Comparison of ENCODE assay signal across 17 cellular contexts in genomic region chr5:95711501-95712346, GRCh38. TPM values are rescaled to one million over a fixed set of nuclear protein-coding genes. Genes with fewer than 3 reads are reported as not detected.
A peak's percentile ranks its signal among the peaks of the same experiment; 100 is the strongest.
DNase-seq lines count a peak whose midpoint lies in the region; ATAC-seq and TF ChIP-seq lines count a peak whose summit lies in the region.
"Had no signal": no experiment of that assay in that cellular context is flagged by ENCODE, and none has a peak within 500 bp of the region (broad histone marks: within the 10 kb centered on the region; RNA-seq: fewer than 3 reads in every experiment).

No MANE protein-coding gene starts in this region.

- peaks cover 3% of the 10 kb centered on the region for H3K9me3 Mint-ChIP-seq in glutamatergic neuron (ENCODE audit: unreplicated experiment)
- H3K9me3 Mint-ChIP-seq: activated naive CD4-positive, alpha-beta T cell treated with anti-CD3 and anti-CD28 coated beads for 36 hours; immature natural killer cell had no signal

- no peak overlapping the region for H3K27ac Mint-ChIP-seq in glutamatergic neuron (ENCODE audit: unreplicated experiment)
- H3K27ac Mint-ChIP-seq: activated naive CD4-positive, alpha-beta T cell treated with anti-CD3 and anti-CD28 coated beads for 36 hours; immature natural killer cell had no signal

- H3K9me2 ChIP-seq in GM23248 (ENCODE audit: insufficient read depth): no peaks in the 10 kb centered on the region
- H3K9me2 ChIP-seq in OCI-LY7 (ENCODE audit: insufficient read depth, low read length): no peaks in the 10 kb centered on the region

- no peaks in the 10 kb centered on the region for H3K36me3 ChIP-seq in GM23248 (ENCODE audit: low read depth)
- no peaks in the 10 kb centered on the region for H3K36me3 ChIP-seq in OCI-LY7 (ENCODE audit: insufficient read depth, low read length)
- no peaks in the 10 kb centered on the region for H3K36me3 ChIP-seq in psoas muscle (ENCODE audit: insufficient read depth in 1 of 2, low read depth in 1 of 2)
- H3K36me3 ChIP-seq: pancreas, WERI-Rb-1 had no signal

- no peak overlapping the region for H3K4me3 ChIP-seq in GM23248
- H3K4me3 ChIP-seq in OCI-LY7 (ENCODE audit: low read depth, low read length, poor library complexity, severe bottlenecking): no peak overlapping the region
- H3K4me3 ChIP-seq in psoas muscle: no peak overlapping the region
- H3K4me3 ChIP-seq: BLaER1 had no signal

- peaks cover 6% of the 10 kb centered on the region for H3K27me3 Mint-ChIP-seq in glutamatergic neuron (ENCODE audit: unreplicated experiment)

- H3K27ac ChIP-seq in GM23248 (peak overlapping the region; percentile 26; the same call in 1 of the 2 replicates), OCI-LY7 (ENCODE audit: low read depth, low read length, poor library complexity, severe bottlenecking) (no peak overlapping the region), psoas muscle (peak overlapping the region; percentile 65)
- H3K27ac ChIP-seq: BLaER1, dorsolateral prefrontal cortex, pancreas, WERI-Rb-1 had no signal

- H3K4me1 ChIP-seq in GM23248 (ENCODE audit: insufficient read depth) (peaks cover 31% of the 10 kb centered on the region), OCI-LY7 (ENCODE audit: insufficient read depth, low read length, poor library complexity, severe bottlenecking) (no peaks in the 10 kb centered on the region), psoas muscle (peaks cover 8% of the 10 kb centered on the region)
- H3K4me1 ChIP-seq: BLaER1 had no signal

- POLR2A ChIA-PET in OCI-LY7 (lab: Charles Lee): interaction anchor here (1.1 kb wide), 1 partner anchor 15 kb away, joined by 4 read pairs; no protein-coding TSS in a partner anchor

- H3K9ac ChIP-seq in GM23248: no peak overlapping the region
- H3K9ac ChIP-seq: BLaER1 had no signal

- CTCF ChIA-PET in OCI-LY7 (lab: Charles Lee; ENCODE audit: unreplicated experiment): no interaction called here

- in situ Hi-C loops in GM23248 (cut with MboI): no loop called here

- TF ChIP-seq CTCF in OCI-LY7 (conservative IDR thresholded peaks at IDR 0.05; ENCODE audit: low read length) (no peak), glutamatergic neuron (IDR thresholded peaks at IDR 0.05; ENCODE audit: partially characterized antibody, unreplicated experiment) (no peak), psoas muscle (IDR thresholded peaks at IDR 0.05) (no peak)

- no peaks in the 10 kb centered on the region for H3K79me2 ChIP-seq in GM23248 (ENCODE audit: insufficient read depth)
- no peaks in the 10 kb centered on the region for H3K79me2 ChIP-seq in OCI-LY7 (ENCODE audit: insufficient read depth, low read depth, low read length)

- H3F3A ChIP-seq in GM23248 (ENCODE audit: insufficient read depth): 0 out of 2 replicates have a peak, but pooled peaks cover 4% of the 10 kb centered on the region

- DNase-seq in GM23248 (no peak), OCI-LY7 (ENCODE audit: low spot score) (no peak), glutamatergic neuron (peak; percentile 39), psoas muscle (no peak), T-helper 9 cell (no peak)
- DNase-seq: dorsolateral prefrontal cortex, immature natural killer cell, midbrain, NCI-H2171 treated with DMSO at 0.1 percent for 48 hours, WERI-Rb-1 had no signal

- ATAC-seq in psoas muscle (no peak), GM19395 (IDR thresholded peaks at IDR 0.05; ENCODE audit: unreplicated experiment) (no peak), GM21786 (IDR thresholded peaks at IDR 0.05; ENCODE audit: unreplicated experiment) (no peak)
- ATAC-seq: pancreas had no signal

- no peak overlapping the region for H2AFZ ChIP-seq in GM23248
- 0 out of 2 replicates have a peak overlapping the region, but pooled peaks have one; percentile 36 for H2AFZ ChIP-seq in OCI-LY7 (ENCODE audit: low read length)

- H3K4me2 ChIP-seq in GM23248 (ENCODE audit: unreplicated experiment) (peak overlapping the region; percentile 37), OCI-LY7 (ENCODE audit: low read length) (no peak overlapping the region)
- H3K4me2 ChIP-seq: BLaER1 had no signal

- peaks cover 2% of the 10 kb centered on the region for H3K4me1 Mint-ChIP-seq in glutamatergic neuron (ENCODE audit: low read depth, unreplicated experiment)

- H3K36me3 Mint-ChIP-seq in glutamatergic neuron (ENCODE audit: unreplicated experiment): no peaks in the 10 kb centered on the region
- H3K36me3 Mint-ChIP-seq: brain had no signal

- H3K27me3 ChIP-seq in GM23248 (replicated peaks; ENCODE audit: insufficient read depth) (no peaks in the 10 kb centered on the region), psoas muscle (ENCODE audit: insufficient read depth in 3 of 3, low read length in 2 of 3) (no peaks in the 10 kb centered on the region)
- H3K27me3 ChIP-seq: BLaER1, dorsolateral prefrontal cortex, pancreas had no signal

- H3K9me3 ChIP-seq in GM23248 (ENCODE audit: low read depth) (no peaks in the 10 kb centered on the region), OCI-LY7 (ENCODE audit: low read length) (no peaks in the 10 kb centered on the region), psoas muscle (no peaks in the 10 kb centered on the region)
- H3K9me3 ChIP-seq: BLaER1, pancreas had no signal

- intact Hi-C loops in OCI-LY7 (cut with micrococcal nuclease; ENCODE audit: unreplicated experiment) (no loop called here), psoas muscle (cut with DNase I) (no loop called here)

- WGBS in GM23248 (ENCODE audit: low coverage in 1 of 2, low lambda C conversion rate in 2 of 2, missing lambda C conversion rate in 2 of 2), 2 experiments: 92 to 93% methylated on average over 23 to 27 of the region's 27 CpGs
- 91 to 93% (median 91%) methylated on average over 27 of the region's 27 CpGs for WGBS in psoas muscle, 3 donors

- BruUV-seq in OCI-LY7 (replicated peaks; lab: Mats Ljungman, UMichigan): no TSS peak

- H4K20me1 ChIP-seq in GM23248 (ENCODE audit: insufficient read depth) (no peaks in the 10 kb centered on the region), OCI-LY7 (ENCODE audit: insufficient read depth, low read length) (no peaks in the 10 kb centered on the region)
- H4K20me1 ChIP-seq: BLaER1 had no signal

- peak overlapping the region; percentile 85 for H3K4me3 Mint-ChIP-seq in glutamatergic neuron (ENCODE audit: unreplicated experiment)
- H3K4me3 Mint-ChIP-seq: activated naive CD4-positive, alpha-beta T cell treated with anti-CD3 and anti-CD28 coated beads for 36 hours; immature natural killer cell had no signal

RNA-seq across cellular contexts. Expression of gene RHOBTB3, which starts 19.4 kb away (rescaled TPM):
- 202 and 214 TPM in 2 replicates for total RNA-seq in GM23248 (2014; rRNA removed; shearing (Covaris generic))
- polyA plus RNA-seq in GM23248 (2016; fragmentation: Nextera tagmentation; extraction: Ambion mirVana): 147 and 149 TPM in 2 replicates
- total RNA-seq in OCI-LY7 (2014; rRNA removed; shearing (Covaris generic)): 0.93 and 4.0 TPM in 2 replicates
- 0.51 and 0.81 TPM in 2 replicates for total RNA-seq in OCI-LY7 (2022)
- total RNA-seq in glutamatergic neuron (ENCODE audit: unreplicated experiment): 39.0 TPM
- 10 to 100 TPM; 44.0 to 86.0 (median 62.8) TPM for total RNA-seq in psoas muscle
- polyA plus RNA-seq in psoas muscle: 10 to 100 TPM; 19.0 to 53.2 (median 21.4) TPM

RNA-seq across cellular contexts. Expression of gene SPATA9, which starts 28.9 kb away (rescaled TPM):
- total RNA-seq in GM23248 (2014; rRNA removed; shearing (Covaris generic)): 0.22 TPM in 1 of 2 replicates, not detected in the other
- polyA plus RNA-seq in GM23248 (2016; fragmentation: Nextera tagmentation; extraction: Ambion mirVana) (0.71 and 0.96 TPM in 2 replicates), psoas muscle (under 1 TPM in 2 of 3 donors, not detected in 1; 0.22 to 0.53 TPM)
- total RNA-seq in OCI-LY7 (2014; rRNA removed; shearing (Covaris generic)): not detected in 2 replicates
- total RNA-seq in OCI-LY7 (2022) (not detected in 2 replicates), glutamatergic neuron (ENCODE audit: unreplicated experiment) (not detected), psoas muscle (under 1 TPM in 1 of 4 donors, not detected in 3; 0.22 TPM)
- total RNA-seq: activated naive CD4-positive, alpha-beta T cell treated with anti-CD3 and anti-CD28 coated beads for 36 hours; HT1080 had no signal
